In genomic region chr15:101011582-101011981, GRCh38 we compare ENCODE assay signal across 19 cellular contexts.
A peak's percentile ranks its signal among the peaks of the same experiment; 100 is the strongest.
DNase-seq lines count a peak whose midpoint lies in the region; ATAC-seq and TF ChIP-seq lines count a peak whose summit lies in the region.
"Had no signal": no experiment of that assay in that cellular context is flagged by ENCODE, and none has a peak within 500 bp of the region (broad histone marks: within the 10 kb centered on the region; RNA-seq: fewer than 3 reads in every experiment).

No MANE protein-coding gene starts in this region.

- intact Hi-C loops in left cardiac atrium (cut with DNase I) (loop anchor here in 1 of 2 donors (10.0 kb wide), 1 partner anchor 73 kb away; no protein-coding TSS in a partner anchor), esophagus squamous epithelium (cut with DNase I) (no loop called here)

- TF ChIP-seq EP300 in upper lobe of left lung (IDR thresholded peaks at IDR 0.05), result no peak

- H3K27me3 ChIP-seq in lung (ENCODE audit: control insufficient read depth, insufficient read depth), result no peaks in the 10 kb centered on the region
- H3K27me3 ChIP-seq in upper lobe of left lung, result no peaks in the 10 kb centered on the region
- H3K27me3 ChIP-seq in esophagus squamous epithelium, result no peaks in the 10 kb centered on the region

- ATAC-seq in lung (ENCODE audit: insufficient read depth, low FRiP score), result no peak
- no peak for ATAC-seq in upper lobe of left lung (ENCODE audit: low FRiP score in 2 of 2)
- ATAC-seq in left cardiac atrium, result no peak
- ATAC-seq in GM18867 (IDR thresholded peaks at IDR 0.05; ENCODE audit: unreplicated experiment), result no peak
- ATAC-seq: HepG2 had no signal

- TF ChIP-seq POLR2A in upper lobe of left lung (IDR thresholded peaks at IDR 0.05), result no peak
- TF ChIP-seq POLR2A in esophagus squamous epithelium (IDR thresholded peaks at IDR 0.05), result no peak

- 80 to 81% methylated on average over 3 of the region's 3 CpGs for WGBS in lung, 2 donors
- 64 to 78% methylated on average over 3 of the region's 3 CpGs for WGBS in upper lobe of left lung, 2 donors
- 67 to 89% methylated on average over 2 to 3 of the region's 3 CpGs for WGBS in esophagus squamous epithelium, 2 donors

- H3K9me3 ChIP-seq in lung (ENCODE audit: control insufficient read depth in 2 of 2, insufficient read depth in 1 of 2, low read length in 1 of 2) (no peaks in the 10 kb centered on the region), upper lobe of left lung (no peaks in the 10 kb centered on the region), esophagus squamous epithelium (no peaks in the 10 kb centered on the region)

- peaks cover 0 to 6% of the 10 kb centered on the region in 2 donors for H3K36me3 ChIP-seq in lung (ENCODE audit: control insufficient read depth in 2 of 2, insufficient read depth in 2 of 2, low read length in 2 of 2)
- peaks cover 0 to 35% (median 2%) of the 10 kb centered on the region in 4 donors for H3K36me3 ChIP-seq in upper lobe of left lung
- peaks cover 0 to 64% (median 0%) of the 10 kb centered on the region in 3 donors for H3K36me3 ChIP-seq in esophagus squamous epithelium

- peaks cover 0 to 5% of the 10 kb centered on the region in 2 donors for H3K4me1 ChIP-seq in lung (ENCODE audit: control insufficient read depth in 2 of 2, insufficient read depth in 2 of 2, low read length in 2 of 2)
- peaks cover 16 to 31% (median 19%) of the 10 kb centered on the region in 4 donors for H3K4me1 ChIP-seq in upper lobe of left lung
- peaks cover 0 to 37% (median 20%) of the 10 kb centered on the region in 3 donors for H3K4me1 ChIP-seq in esophagus squamous epithelium

- TF ChIP-seq CTCF in lung (IDR thresholded peaks at IDR 0.05; ENCODE audit: control extremely low read depth, extremely low read depth), result no peak
- TF ChIP-seq CTCF in upper lobe of left lung (IDR thresholded peaks at IDR 0.05), result no peak
- no peak for TF ChIP-seq CTCF in esophagus squamous epithelium (IDR thresholded peaks at IDR 0.05)

- H3K4me3 ChIP-seq in lung, result no peak overlapping the region
- no peak overlapping the region for H3K4me3 ChIP-seq in upper lobe of left lung
- no peak overlapping the region for H3K4me3 ChIP-seq in esophagus squamous epithelium

- H3K27ac ChIP-seq in lung (ENCODE audit: low read depth in 1 of 2, low read length in 1 of 2) (no peak overlapping the region), upper lobe of left lung (no peak overlapping the region), esophagus squamous epithelium (no peak overlapping the region)

- DNase-seq in RPMI7951 (ENCODE audit: low read depth), result peak; percentile 40
- peak; percentile 33 for DNase-seq in dermis blood vessel endothelial cell
- peak; percentile 10 for DNase-seq in lung (ENCODE audit: low spot score)
- peak; percentile 12 for DNase-seq in pons (ENCODE audit: low spot score)
- DNase-seq in upper lobe of left lung, result no peak
- no peak for DNase-seq in left cardiac atrium
- no peak for DNase-seq in esophagus squamous epithelium (lab: John Stamatoyannopoulos, UW)
- DNase-seq: ACHN, AML-193, DMS79, H7, KG1, MV-4-11, NCI-H187 treated with DMSO at 0.1 percent for 48 hours, NCI-H226, NCI-H524, RPMI8226 had no signal

Comparison
In these comparisons a context has a peak if more than half of its experiments do, and no peak if none do; other contexts are left out.
1. DNase-seq: peak in RPMI7951 (single experiment), dermis blood vessel endothelial cell (single experiment), lung (single experiment) and pons (single experiment); none in upper lobe of left lung (0 of 2), left cardiac atrium (single experiment) and esophagus squamous epithelium (single experiment).